ENCODE assay signal across 14 cellular contexts in the genomic region with DNA sequence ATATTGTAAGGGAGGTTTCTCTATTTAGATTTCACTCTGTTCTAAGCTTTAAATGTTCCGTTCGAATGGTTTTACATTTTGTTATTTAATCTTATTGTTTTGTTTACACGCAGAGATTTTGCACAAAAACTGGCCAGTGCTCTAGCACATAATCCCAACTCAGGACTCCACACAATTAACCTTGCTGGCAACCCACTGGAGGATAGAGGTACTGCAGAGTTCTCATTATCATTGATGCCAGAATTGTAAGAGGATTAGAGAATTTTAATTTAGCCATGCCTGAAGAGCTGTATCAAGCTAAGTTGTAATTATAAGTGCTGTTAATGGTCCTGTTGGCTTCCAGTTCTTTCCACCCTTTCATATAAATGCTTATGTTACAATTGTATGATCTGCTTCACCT.
DNase-seq lines count a peak whose midpoint lies in the region; ATAC-seq and TF ChIP-seq lines count a peak whose summit lies in the region.
"Had no signal": no experiment of that assay in that cellular context is flagged by ENCODE, and none has a peak within 500 bp of the region (broad histone marks: within the 10 kb centered on the region; RNA-seq: fewer than 3 reads in every experiment).

No MANE protein-coding gene starts in this region.

- no peak overlapping the region for H3K27ac ChIP-seq in AG04450 (ENCODE audit: low read depth, low read length)
- H3K27ac ChIP-seq in GM23248 = no peak overlapping the region
- no peak overlapping the region for H3K27ac ChIP-seq in OCI-LY7 (ENCODE audit: low read depth, low read length, poor library complexity, severe bottlenecking)
- H3K27ac ChIP-seq: BLaER1 treated with 17β-estradiol and CSF1 and Interleukin-3, amounts not matched to agents 10 nM and 100 nM; KMS-11 had no signal

- H3K36me3 ChIP-seq in GM23248 (ENCODE audit: low read depth) (no peaks in the 10 kb centered on the region), OCI-LY7 (ENCODE audit: insufficient read depth, low read length) (peaks cover 44% of the 10 kb centered on the region)
- H3K36me3 ChIP-seq: BLaER1 treated with 17β-estradiol and CSF1 and Interleukin-3, amounts not matched to agents 10 nM and 100 nM had no signal

- no peaks in the 10 kb centered on the region for H3K27me3 ChIP-seq in AG04450 (ENCODE audit: control insufficient read depth, insufficient read depth, low read length)
- no peaks in the 10 kb centered on the region for H3K27me3 ChIP-seq in GM23248 (replicated peaks; ENCODE audit: insufficient read depth)
- H3K27me3 ChIP-seq: BLaER1 treated with 17β-estradiol and CSF1 and Interleukin-3, amounts not matched to agents 10 nM and 100 nM had no signal

- H4K20me1 ChIP-seq in GM23248 (ENCODE audit: insufficient read depth) (no peaks in the 10 kb centered on the region), OCI-LY7 (ENCODE audit: insufficient read depth, low read length) (no peaks in the 10 kb centered on the region)
- H4K20me1 ChIP-seq: BLaER1 treated with 17β-estradiol and CSF1 and Interleukin-3, amounts not matched to agents 10 nM and 100 nM had no signal

- H3K4me3 Mint-ChIP-seq in endothelial cell (ENCODE audit: unreplicated experiment) = no peak overlapping the region
- no peak overlapping the region for H3K4me3 Mint-ChIP-seq in effector memory CD8-positive, alpha-beta T cell

- H3K4me3 ChIP-seq in AG04450 (ENCODE audit: low read depth, low read length) (no peak overlapping the region), GM23248 (no peak overlapping the region), OCI-LY7 (ENCODE audit: low read depth, low read length, poor library complexity, severe bottlenecking) (no peak overlapping the region)
- H3K4me3 ChIP-seq: BLaER1 treated with 17β-estradiol and CSF1 and Interleukin-3, amounts not matched to agents 10 nM and 100 nM; lung had no signal

- no peaks in the 10 kb centered on the region for H3K9me3 Mint-ChIP-seq in endothelial cell (ENCODE audit: unreplicated experiment)
- no peaks in the 10 kb centered on the region for H3K9me3 Mint-ChIP-seq in effector memory CD8-positive, alpha-beta T cell

- BruUV-seq in OCI-LY7 (replicated peaks; lab: Mats Ljungman, UMichigan) = no TSS peak

- no peak overlapping the region for H3K9ac ChIP-seq in GM23248
- H3K9ac ChIP-seq: BLaER1 treated with 17β-estradiol and CSF1 and Interleukin-3, amounts not matched to agents 10 nM and 100 nM; KMS-11 had no signal

- H3K9me2 ChIP-seq in GM23248 (ENCODE audit: insufficient read depth) (no peaks in the 10 kb centered on the region), OCI-LY7 (ENCODE audit: insufficient read depth, low read length) (no peaks in the 10 kb centered on the region)

- no peak overlapping the region for H2AFZ ChIP-seq in GM23248
- H2AFZ ChIP-seq in OCI-LY7 (ENCODE audit: low read length) = no peak overlapping the region

- H3K4me1 ChIP-seq in GM23248 (ENCODE audit: insufficient read depth) (peaks cover 7% of the 10 kb centered on the region; the same call in 1 of the 2 replicates), OCI-LY7 (ENCODE audit: insufficient read depth, low read length, poor library complexity, severe bottlenecking) (peaks cover 16% of the 10 kb centered on the region)

- H3K27me3 Mint-ChIP-seq in endothelial cell (ENCODE audit: unreplicated experiment) = no peaks in the 10 kb centered on the region
- H3K27me3 Mint-ChIP-seq in effector memory CD8-positive, alpha-beta T cell = peaks cover 0 to 8% of the 10 kb centered on the region in 2 donors

- in situ Hi-C loops in GM23248 (cut with MboI) = no loop called here

- H3K4me1 Mint-ChIP-seq in endothelial cell (ENCODE audit: unreplicated experiment) = no peaks in the 10 kb centered on the region
- H3K4me1 Mint-ChIP-seq in effector memory CD8-positive, alpha-beta T cell (ENCODE audit: low read depth in 2 of 2) = no peaks in the 10 kb centered on the region

- peaks cover 4% of the 10 kb centered on the region for H3F3A ChIP-seq in GM23248 (ENCODE audit: insufficient read depth)

- 97 to 99% methylated on average over 3 of the region's 3 CpGs for whole genome bisulfite sequencing in GM23248 (ENCODE audit: low coverage in 1 of 2, low lambda C conversion rate in 2 of 2, missing lambda C conversion rate in 2 of 2), 2 experiments

- H3K4me2 ChIP-seq in GM23248 (ENCODE audit: unreplicated experiment) (no peak overlapping the region), OCI-LY7 (ENCODE audit: low read length) (no peak overlapping the region)
- H3K4me2 ChIP-seq: BLaER1 treated with 17β-estradiol and CSF1 and Interleukin-3, amounts not matched to agents 10 nM and 100 nM; KMS-11 had no signal

- POLR2A ChIA-PET in AG04450 (lab: Yijun Ruan, JAX) = no interaction called here
- POLR2A ChIA-PET in OCI-LY7 (lab: Charles Lee) = interaction anchor here (1.0 kb wide), 1 partner anchor 94 kb away, joined by 3 read pairs; no protein-coding TSS in a partner anchor

- no peak for ATAC-seq in effector memory CD8-positive, alpha-beta T cell (replicated peaks)
- no peak for ATAC-seq in HG02642 (IDR thresholded peaks at IDR 0.05; ENCODE audit: poor library complexity, unreplicated experiment)
- no peak for ATAC-seq in GM21576 (IDR thresholded peaks at IDR 0.05; ENCODE audit: unreplicated experiment)

- intact Hi-C loops in OCI-LY7 (cut with micrococcal nuclease; ENCODE audit: unreplicated experiment) = no loop called here

- H3K9me3 ChIP-seq in AG04450 (ENCODE audit: control insufficient read depth, insufficient read depth, low read length) (no peaks in the 10 kb centered on the region), GM23248 (ENCODE audit: low read depth) (no peaks in the 10 kb centered on the region), OCI-LY7 (ENCODE audit: low read length) (no peaks in the 10 kb centered on the region)
- H3K9me3 ChIP-seq: BLaER1 treated with 17β-estradiol and CSF1 and Interleukin-3, amounts not matched to agents 10 nM and 100 nM had no signal

- H3K79me2 ChIP-seq in GM23248 (ENCODE audit: insufficient read depth) = no peaks in the 10 kb centered on the region
- no peaks in the 10 kb centered on the region for H3K79me2 ChIP-seq in OCI-LY7 (ENCODE audit: insufficient read depth, low read depth, low read length)

- H3K27ac Mint-ChIP-seq in endothelial cell (ENCODE audit: unreplicated experiment) = no peak overlapping the region
- H3K27ac Mint-ChIP-seq in effector memory CD8-positive, alpha-beta T cell = no peak overlapping the region

- peaks cover 5% of the 10 kb centered on the region for H3K36me3 Mint-ChIP-seq in endothelial cell (ENCODE audit: low read depth, unreplicated experiment)
- no peaks in the 10 kb centered on the region for H3K36me3 Mint-ChIP-seq in effector memory CD8-positive, alpha-beta T cell (ENCODE audit: insufficient read depth)

- DNase-seq in AG04450 (ENCODE audit: low read depth, low spot score) (no peak), GM23248 (peak; percentile 18), OCI-LY7 (ENCODE audit: low spot score) (no peak), endothelial cell (ENCODE audit: low spot score) (peak; percentile 8), SIG-M5 (lab: John Stamatoyannopoulos, UW) (no peak)
- DNase-seq in effector memory CD8-positive, alpha-beta T cell = no peak
- DNase-seq: activated naive CD4-positive, alpha-beta T cell; HCEC 1CT; NCI-H226 had no signal

- CTCF ChIA-PET in AG04450 (lab: Charles Lee) = interaction anchor here (0.6 to 1.6 kb wide), 4 partner anchors 16 to 206 kb away, joined by 3 to 5 read pairs (median 4); no protein-coding TSS in a partner anchor
- CTCF ChIA-PET in OCI-LY7 (lab: Charles Lee; ENCODE audit: unreplicated experiment) = no interaction called here

- TF ChIP-seq CTCF in AG04450 (IDR thresholded peaks at IDR 0.05; ENCODE audit: low read depth, low read length) (peak; percentile 34), OCI-LY7 (conservative IDR thresholded peaks at IDR 0.05; ENCODE audit: low read length) (peak; percentile 54), endothelial cell (IDR thresholded peaks at IDR 0.05; ENCODE audit: unreplicated experiment) (peak; percentile 50)

Comparison
In these comparisons a context has a peak if more than half of its experiments do, and no peak if none do; other contexts are left out.
1. DNase-seq: peak in GM23248 (single experiment) and endothelial cell (single experiment); none in AG04450 (single experiment), OCI-LY7 (single experiment), effector memory CD8-positive, alpha-beta T cell (0 of 3) and SIG-M5 (single experiment).
2. Peak in every context shown above with its lines, with median percentiles within 50 percentile points of each other: CTCF ChIP-seq.